ENCODE assay signal across 1 cellular context in the genomic region with DNA sequence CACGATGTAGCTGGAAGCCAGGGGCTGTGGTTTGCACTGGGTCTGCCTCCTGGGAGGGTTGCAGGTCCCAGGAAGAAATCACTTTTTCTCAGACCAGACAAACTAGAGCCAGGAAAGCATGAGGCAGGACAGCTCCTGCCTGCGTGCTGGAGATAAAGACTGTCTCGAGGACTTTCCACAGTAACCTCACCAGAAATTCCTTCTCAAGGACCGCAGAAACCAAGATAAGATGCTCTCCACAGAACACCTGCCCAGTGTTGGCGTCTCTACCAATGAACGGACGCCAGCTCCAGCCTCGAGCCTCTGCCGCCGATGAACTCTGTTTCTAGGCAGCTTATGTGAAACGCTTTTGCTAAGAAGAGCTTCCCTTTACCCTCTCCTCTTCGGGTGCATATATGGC.
TF ChIP-seq lines count a peak whose summit lies in the region.

No MANE protein-coding gene starts in this region.

TF ChIP-seq in K562, 482 proteins besides CTCF, POLR2A, EP300 and RAD21 (continued from another document):
- TF ChIP-seq, protein P1, sequence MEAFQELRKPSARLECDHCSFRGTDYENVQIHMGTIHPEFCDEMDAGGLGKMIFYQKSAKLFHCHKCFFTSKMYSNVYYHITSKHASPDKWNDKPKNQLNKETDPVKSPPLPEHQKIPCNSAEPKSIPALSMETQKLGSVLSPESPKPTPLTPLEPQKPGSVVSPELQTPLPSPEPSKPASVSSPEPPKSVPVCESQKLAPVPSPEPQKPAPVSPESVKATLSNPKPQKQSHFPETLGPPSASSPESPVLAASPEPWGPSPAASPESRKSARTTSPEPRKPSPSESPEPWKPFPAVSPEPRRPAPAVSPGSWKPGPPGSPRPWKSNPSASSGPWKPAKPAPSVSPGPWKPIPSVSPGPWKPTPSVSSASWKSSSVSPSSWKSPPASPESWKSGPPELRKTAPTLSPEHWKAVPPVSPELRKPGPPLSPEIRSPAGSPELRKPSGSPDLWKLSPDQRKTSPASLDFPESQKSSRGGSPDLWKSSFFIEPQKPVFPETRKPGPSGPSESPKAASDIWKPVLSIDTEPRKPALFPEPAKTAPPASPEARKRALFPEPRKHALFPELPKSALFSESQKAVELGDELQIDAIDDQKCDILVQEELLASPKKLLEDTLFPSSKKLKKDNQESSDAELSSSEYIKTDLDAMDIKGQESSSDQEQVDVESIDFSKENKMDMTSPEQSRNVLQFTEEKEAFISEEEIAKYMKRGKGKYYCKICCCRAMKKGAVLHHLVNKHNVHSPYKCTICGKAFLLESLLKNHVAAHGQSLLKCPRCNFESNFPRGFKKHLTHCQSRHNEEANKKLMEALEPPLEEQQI (IDR thresholded peaks at IDR 0.05) = no peak
- TF ChIP-seq CBFA2T2 (conservative IDR thresholded peaks at IDR 0.05) (peak; percentile 42; the same call in 1 of the 2 replicates), TAL1 (IDR thresholded peaks at IDR 0.05) (peak; percentile 41), TCF3 (CRISPR knock-in tag; IDR thresholded peaks at IDR 0.05) (peak; percentile 83), RCOR1 (IDR thresholded peaks at IDR 0.05; ENCODE audit: borderline replicate concordance in 1 of 2, low read depth in 2 of 2, low read length in 2 of 2) (0 out of 4 replicates have a peak, but pooled peaks of 1 of the 2 experiments have one; percentile 15), ARID1B (IDR thresholded peaks at IDR 0.05) (0 out of 2 replicates have a peak, but pooled peaks have one; percentile 19), PHTF2 (CRISPR knock-in tag; IDR thresholded peaks at IDR 0.05) (no peak)
- TF ChIP-seq, protein P2, sequence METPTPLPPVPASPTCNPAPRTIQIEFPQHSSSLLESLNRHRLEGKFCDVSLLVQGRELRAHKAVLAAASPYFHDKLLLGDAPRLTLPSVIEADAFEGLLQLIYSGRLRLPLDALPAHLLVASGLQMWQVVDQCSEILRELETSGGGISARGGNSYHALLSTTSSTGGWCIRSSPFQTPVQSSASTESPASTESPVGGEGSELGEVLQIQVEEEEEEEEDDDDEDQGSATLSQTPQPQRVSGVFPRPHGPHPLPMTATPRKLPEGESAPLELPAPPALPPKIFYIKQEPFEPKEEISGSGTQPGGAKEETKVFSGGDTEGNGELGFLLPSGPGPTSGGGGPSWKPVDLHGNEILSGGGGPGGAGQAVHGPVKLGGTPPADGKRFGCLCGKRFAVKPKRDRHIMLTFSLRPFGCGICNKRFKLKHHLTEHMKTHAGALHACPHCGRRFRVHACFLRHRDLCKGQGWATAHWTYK (CRISPR knock-in tag; IDR thresholded peaks at IDR 0.05) = no peak
